22 cellular contexts compared by ENCODE assay signal in genomic region chr10:49254150-49254549, GRCh38. TPM values are rescaled to one million over a fixed set of nuclear protein-coding genes. Genes with fewer than 3 reads are reported as not detected.
DNase-seq lines count a peak whose midpoint lies in the region; ATAC-seq, FAIRE-seq and TF ChIP-seq lines count a peak whose summit lies in the region.
"Had no signal": no experiment of that assay in that cellular context is flagged by ENCODE, and none has a peak within 500 bp of the region (broad histone marks: within the 10 kb centered on the region; RNA-seq: fewer than 3 reads in every experiment).

No MANE protein-coding gene starts in this region.

- ATAC-seq in Right ventricle myocardium inferior (peak; percentile 10), HG02884 (IDR thresholded peaks at IDR 0.05; ENCODE audit: unreplicated experiment) (no peak)
- no peak for ATAC-seq in stimulated activated naive B cell treated with anti-CD40 and anti-IgM and Interleukin-4, amounts not matched to agents 10 μg/mL and 1 μg/mL and 100 μg/mL, for 72 hours (replicated peaks)

- no peaks in the 10 kb centered on the region for H3K4me1 Mint-ChIP-seq in endodermal cell
- H3K4me1 Mint-ChIP-seq in stimulated activated naive B cell treated with anti-CD40 and anti-IgM and Interleukin-4, amounts not matched to agents 10 μg/mL and 1 μg/mL and 100 μg/mL, for 72 hours: peaks cover 6 to 7% of the 10 kb centered on the region in 2 donors

- no peaks in the 10 kb centered on the region for H3K9me2 ChIP-seq in Loucy (replicated peaks; ENCODE audit: low read depth, low read length)

- peak; percentile 36 for FAIRE-seq in GM18507 (lab: Jason Lieb, UNC)
- FAIRE-seq: A549, D721Med, GM12892 had no signal

- H3K4me1 ChIP-seq in Loucy (ENCODE audit: insufficient read depth, low read length, poor library complexity, severe bottlenecking) (peaks cover 48% of the 10 kb centered on the region), endodermal cell (ENCODE audit: control insufficient read depth, insufficient read depth, low read length) (no peaks in the 10 kb centered on the region)
- H3K4me1 ChIP-seq: A549, Caco-2 had no signal

- H3K9me3 ChIP-seq in Loucy (ENCODE audit: insufficient read depth, low read depth, low read length) (peaks cover 3% of the 10 kb centered on the region; the same call in 1 of the 2 replicates), endodermal cell (ENCODE audit: control insufficient read depth, low read length) (no peaks in the 10 kb centered on the region)
- H3K9me3 ChIP-seq: A549 had no signal

- H3K36me3 ChIP-seq in Loucy (ENCODE audit: insufficient read depth, low read length): no peaks in the 10 kb centered on the region
- no peaks in the 10 kb centered on the region for H3K36me3 ChIP-seq in endodermal cell (ENCODE audit: control insufficient read depth, insufficient read depth, low read length)

- H3K36me3 Mint-ChIP-seq in endodermal cell (ENCODE audit: low read depth): no peaks in the 10 kb centered on the region
- H3K36me3 Mint-ChIP-seq in stimulated activated naive B cell treated with anti-CD40 and anti-IgM and Interleukin-4, amounts not matched to agents 10 μg/mL and 1 μg/mL and 100 μg/mL, for 72 hours: no peaks in the 10 kb centered on the region
- H3K36me3 Mint-ChIP-seq: IgD-negative memory B cell had no signal

- H3K4me2 ChIP-seq in Loucy (ENCODE audit: low read depth, low read length, poor library complexity, severe bottlenecking): peak overlapping the region; percentile 83
- H3K4me2 ChIP-seq: A549 had no signal

- H3K9me3 Mint-ChIP-seq in endodermal cell: peaks cover 6% of the 10 kb centered on the region
- no peaks in the 10 kb centered on the region for H3K9me3 Mint-ChIP-seq in stimulated activated naive B cell treated with anti-CD40 and anti-IgM and Interleukin-4, amounts not matched to agents 10 μg/mL and 1 μg/mL and 100 μg/mL, for 72 hours
- H3K9me3 Mint-ChIP-seq: CD4-positive, alpha-beta T cell had no signal

- H2AFZ ChIP-seq in Loucy (ENCODE audit: low read length): no peak overlapping the region

- H3K9ac ChIP-seq in Loucy (ENCODE audit: low read depth, low read length, poor library complexity, severe bottlenecking): peak overlapping the region; percentile 68
- no peak overlapping the region for H3K9ac ChIP-seq in endodermal cell (ENCODE audit: extremely low read depth, low read length, poor library complexity, severe bottlenecking)

- H3K4me3 ChIP-seq in Loucy (ENCODE audit: low read length, poor library complexity, severe bottlenecking) (peak overlapping the region; percentile 61), endodermal cell (ENCODE audit: low read length) (no peak overlapping the region)
- H3K4me3 ChIP-seq: A549 had no signal

- no peaks in the 10 kb centered on the region for H3F3A ChIP-seq in Loucy (ENCODE audit: low read depth)

- no peak overlapping the region for H3K4me3 Mint-ChIP-seq in endodermal cell
- no peak overlapping the region for H3K4me3 Mint-ChIP-seq in stimulated activated naive B cell treated with anti-CD40 and anti-IgM and Interleukin-4, amounts not matched to agents 10 μg/mL and 1 μg/mL and 100 μg/mL, for 72 hours
- H3K4me3 Mint-ChIP-seq: CD4-positive, alpha-beta T cell; IgD-negative memory B cell had no signal

- no peak overlapping the region for H3K27ac Mint-ChIP-seq in endodermal cell
- H3K27ac Mint-ChIP-seq in stimulated activated naive B cell treated with anti-CD40 and anti-IgM and Interleukin-4, amounts not matched to agents 10 μg/mL and 1 μg/mL and 100 μg/mL, for 72 hours: no peak overlapping the region
- H3K27ac Mint-ChIP-seq: CD4-positive, alpha-beta T cell; IgD-negative memory B cell had no signal

- intact Hi-C loops in Right ventricle myocardium inferior (cut with DNase I) (no loop called here), cardiac septum (cut with DNase I) (no loop called here)

- DNase-seq in Right ventricle myocardium inferior (ENCODE audit: missing footprints): no peak
- no peak for DNase-seq in cardiac septum (ENCODE audit: low spot score)
- DNase-seq in GM18507 (ENCODE audit: extremely low spot score, insufficient read length, low read depth): no peak
- peak; percentile 17 for DNase-seq in endodermal cell
- DNase-seq in stimulated activated naive B cell treated with anti-CD40 and anti-IgM and Interleukin-4, amounts not matched to agents 10 μg/mL and 1 μg/mL and 100 μg/mL, for 72 hours: no peak
- no peak for DNase-seq in occipital lobe (lab: John Stamatoyannopoulos, UW)
- DNase-seq: Caco-2, HCEC 1CT had no signal

- no peak for TF ChIP-seq CTCF in Loucy (conservative IDR thresholded peaks at IDR 0.05; ENCODE audit: low read length)
- no peak for TF ChIP-seq CTCF in endodermal cell (conservative IDR thresholded peaks at IDR 0.05)

- H4K20me1 ChIP-seq in Loucy (ENCODE audit: insufficient read depth, low read length, poor library complexity, severe bottlenecking): no peaks in the 10 kb centered on the region

- no peaks in the 10 kb centered on the region for H3K27me3 ChIP-seq in Loucy (ENCODE audit: insufficient read depth, low read length, poor library complexity, severe bottlenecking)
- H3K27me3 ChIP-seq in endodermal cell (ENCODE audit: control insufficient read depth, insufficient read depth, low read length, poor library complexity, severe bottlenecking): no peaks in the 10 kb centered on the region

- H3K79me2 ChIP-seq in Loucy (ENCODE audit: insufficient read depth, low read length): no peaks in the 10 kb centered on the region

- H3K27ac ChIP-seq in endodermal cell (ENCODE audit: low read depth, low read length): no peak overlapping the region
- H3K27ac ChIP-seq: 22Rv1, A549, C4-2B had no signal

- no peaks in the 10 kb centered on the region for H3K27me3 Mint-ChIP-seq in endodermal cell (ENCODE audit: insufficient read depth)
- H3K27me3 Mint-ChIP-seq in stimulated activated naive B cell treated with anti-CD40 and anti-IgM and Interleukin-4, amounts not matched to agents 10 μg/mL and 1 μg/mL and 100 μg/mL, for 72 hours: no peaks in the 10 kb centered on the region
- H3K27me3 Mint-ChIP-seq: CD4-positive, alpha-beta T cell had no signal

RNA-seq across cellular contexts. Expression of gene C10orf71, which starts 44.8 kb away (rescaled TPM):
- total RNA-seq in Right ventricle myocardium inferior (108 TPM), cardiac septum (163 TPM), endodermal cell (under 1 TPM in 1 of 2 donors, not detected in 1; 0.15 TPM), occipital lobe (not detected)
- 0.18 TPM for polyA plus RNA-seq in endodermal cell (2013, experiment 1 of 2)
- polyA plus RNA-seq in endodermal cell (2013, experiment 2 of 2): 0.08 TPM
- total RNA-seq: Caco-2; CD4-positive, alpha-beta T cell; Daoy; H4; HT-29; LHCN-M2 had no signal
- polyA plus RNA-seq: A549, AG04450, IgD-negative memory B cell had no signal

Comparison
In these comparisons a context has a peak if more than half of its experiments do, and no peak if none do; other contexts are left out.
1. RNA of gene C10orf71, which starts 44.8 kb away (total RNA-seq): 163 TPM in cardiac septum (single experiment) and 108 TPM in Right ventricle myocardium inferior (single experiment); 0.15 TPM in endodermal cell and not detected in occipital lobe (single experiment); every median in the first group is over 10 times any median in the second.